8 cellular contexts compared by ENCODE assay signal in the genomic region with DNA sequence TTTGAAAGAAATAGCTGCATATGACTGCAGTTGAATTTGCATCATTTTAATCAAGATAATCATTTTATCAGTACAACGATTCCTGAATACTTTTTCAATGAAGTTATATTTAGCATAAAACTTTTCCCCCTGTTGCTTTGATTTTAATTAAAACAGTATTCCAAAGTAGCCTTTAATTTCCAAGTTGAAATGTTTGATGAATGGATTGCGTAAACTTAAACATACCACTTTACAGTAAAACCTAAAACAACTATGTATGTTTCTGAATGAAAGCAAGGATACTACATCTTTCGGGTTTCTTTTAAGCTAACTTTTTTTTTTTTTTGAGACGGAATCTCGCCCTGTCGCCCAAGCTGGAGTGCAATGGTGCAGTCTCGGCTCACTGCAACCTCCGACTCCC. TPM values are rescaled to one million over a fixed set of nuclear protein-coding genes. Genes with fewer than 3 reads are reported as not detected.
A peak's percentile ranks its signal among the peaks of the same experiment; 100 is the strongest.
DNase-seq lines count a peak whose midpoint lies in the region; ATAC-seq and TF ChIP-seq lines count a peak whose summit lies in the region.

No MANE protein-coding gene starts in this region.

- intact Hi-C loops in psoas muscle (cut with DNase I) = loop anchor here in 1 of 2 donors (5.0 kb wide), 1 partner anchor 52 kb away; a partner anchor contains a TSS

- no peaks in the 10 kb centered on the region for H3K27me3 ChIP-seq in SJSA1 (replicated peaks)
- no peaks in the 10 kb centered on the region for H3K27me3 ChIP-seq in fibroblast of lung (ENCODE audit: control insufficient read depth, insufficient read depth, low read length)
- no peaks in the 10 kb centered on the region for H3K27me3 ChIP-seq in psoas muscle (ENCODE audit: insufficient read depth in 3 of 3, low read length in 2 of 3)

- DNase-seq in SJSA1 (ENCODE audit: low read depth in 1 of 2, low spot score in 2 of 2) = no peak
- no peak for DNase-seq in fibroblast of lung (ENCODE audit: low read depth in 2 of 2)
- DNase-seq in psoas muscle = no peak
- no peak for DNase-seq in SKM-1 (lab: John Stamatoyannopoulos, UW; ENCODE audit: unreplicated experiment)
- DNase-seq in NCI-H1417 (lab: John Stamatoyannopoulos, UW) = no peak

- H3K27ac ChIP-seq in SJSA1 (no peak overlapping the region), fibroblast of lung (ENCODE audit: insufficient read depth, low read length) (no peak overlapping the region), psoas muscle (peak overlapping the region; percentile 88)

- no peaks in the 10 kb centered on the region for H3K9me3 ChIP-seq in SJSA1 (replicated peaks)
- no peaks in the 10 kb centered on the region for H3K9me3 ChIP-seq in fibroblast of lung (ENCODE audit: control insufficient read depth, insufficient read depth, low read depth, low read length)
- H3K9me3 ChIP-seq in psoas muscle = no peaks in the 10 kb centered on the region

- ATAC-seq in psoas muscle = no peak
- ATAC-seq in HG02852 (IDR thresholded peaks at IDR 0.05; ENCODE audit: unreplicated experiment) = no peak
- no peak for ATAC-seq in GM21576 (IDR thresholded peaks at IDR 0.05; ENCODE audit: unreplicated experiment)

- no peaks in the 10 kb centered on the region for H4K20me1 ChIP-seq in fibroblast of lung (ENCODE audit: control insufficient read depth, extremely low read depth, insufficient read depth, low read length)

- H3K36me3 ChIP-seq in SJSA1 (peaks cover 4% of the 10 kb centered on the region; the same call in 1 of the 2 replicates), fibroblast of lung (ENCODE audit: control insufficient read depth, insufficient read depth, low read length) (no peaks in the 10 kb centered on the region), psoas muscle (ENCODE audit: insufficient read depth in 1 of 2, low read depth in 1 of 2) (peaks cover 0 to 4% of the 10 kb centered on the region in 2 donors)

- peaks cover 1% of the 10 kb centered on the region for H3K79me2 ChIP-seq in fibroblast of lung (ENCODE audit: control insufficient read depth, insufficient read depth, low read length)

- H2AFZ ChIP-seq in fibroblast of lung (ENCODE audit: low read length) = no peak overlapping the region

- H3K4me3 ChIP-seq in GM08714 (ENCODE audit: low read length) (peak overlapping the region; percentile 94), SJSA1 (peak overlapping the region; percentile 71), fibroblast of lung (replicated peaks in 1 of 4; ENCODE audit: control extremely low read depth in 1 of 4, insufficient read depth in 1 of 4, low read depth in 3 of 4, low read length in 4 of 4) (peak overlapping the region; percentile 66 to 82 (median 78)), psoas muscle (peak overlapping the region; percentile 74)

- H3K4me2 ChIP-seq in fibroblast of lung (ENCODE audit: extremely low read depth, insufficient read depth, low read length) = peak overlapping the region; percentile 97

- TF ChIP-seq CTCF in fibroblast of lung (conservative IDR thresholded peaks at IDR 0.05 in 1 of 2, IDR thresholded peaks at IDR 0.05 in 1 of 2; ENCODE audit: low read depth in 1 of 2, low read length in 2 of 2) (no peak), psoas muscle (IDR thresholded peaks at IDR 0.05) (no peak)

- H3K4me1 ChIP-seq in SJSA1 (replicated peaks) (no peaks in the 10 kb centered on the region; the same call in 1 of the 2 replicates), fibroblast of lung (ENCODE audit: control insufficient read depth, extremely low read depth, insufficient read depth, low read length) (no peaks in the 10 kb centered on the region), psoas muscle (peaks cover 19% of the 10 kb centered on the region)

- no peak overlapping the region for H3K9ac ChIP-seq in fibroblast of lung (ENCODE audit: insufficient read depth, low read length)

- 82 to 84% (median 84%) methylated on average over 8 of the region's 8 CpGs for WGBS in psoas muscle, 3 donors

RNA-seq across cellular contexts. Expression of a gene that starts 1.4 kb away (rescaled TPM):
- total RNA-seq in SJSA1 (2014; rRNA removed; shearing (Covaris generic)) = 16.7 and 19.1 TPM in 2 replicates
- total RNA-seq in fibroblast of lung (22.6 and 30.8 TPM in 2 replicates), psoas muscle (10 to 100 TPM; 12.4 to 21.3 (median 16.6) TPM)
- polyA plus RNA-seq in fibroblast of lung (10.9 and 12.7 TPM in 2 replicates), psoas muscle (10 to 100 TPM in 1 of 3 donors, 1 to 10 TPM in 2; 5.9 to 24.8 (median 8.4) TPM)
- 6.0 and 8.0 TPM in 2 replicates for polyA plus RNA-seq in fibroblast of lung (2012)
- polyA minus RNA-seq in fibroblast of lung (ENCODE audit: low replicate concordance) = 2.6 and 5.3 TPM in 2 replicates

RNA-seq across cellular contexts. Expression of a gene that starts 25.1 kb away (rescaled TPM):
- total RNA-seq in SJSA1 (2014; rRNA removed; shearing (Covaris generic)) = 99.9 and 116 TPM in 2 replicates
- 50.5 and 69.9 TPM in 2 replicates for total RNA-seq in fibroblast of lung
- polyA plus RNA-seq in fibroblast of lung = 122 and 126 TPM in 2 replicates
- polyA plus RNA-seq in fibroblast of lung (2012) = 96.4 and 96.8 TPM in 2 replicates
- polyA minus RNA-seq in fibroblast of lung (ENCODE audit: low replicate concordance) = 4.5 and 13.0 TPM in 2 replicates
- total RNA-seq in psoas muscle = 10 to 100 TPM; 28.6 to 44.4 (median 34.2) TPM
- 10 to 100 TPM; 30.2 to 76.9 (median 60.5) TPM for polyA plus RNA-seq in psoas muscle

RNA-seq across cellular contexts. Expression of a gene that starts 53.9 kb away (rescaled TPM):
- 50.2 and 54.6 TPM in 2 replicates for total RNA-seq in SJSA1 (2014; rRNA removed; shearing (Covaris generic))
- 26.7 and 34.0 TPM in 2 replicates for total RNA-seq in fibroblast of lung
- polyA plus RNA-seq in fibroblast of lung = 64.2 and 76.1 TPM in 2 replicates
- 42.3 and 49.7 TPM in 2 replicates for polyA plus RNA-seq in fibroblast of lung (2012)
- polyA minus RNA-seq in fibroblast of lung (ENCODE audit: low replicate concordance) = 12.3 and 21.6 TPM in 2 replicates
- 10 to 100 TPM; 46.1 to 71.6 (median 56.3) TPM for total RNA-seq in psoas muscle
- polyA plus RNA-seq in psoas muscle = 10 to 100 TPM; 40.0 to 86.8 (median 56.0) TPM
